ENCODE assay signal across 11 cellular contexts in genomic region chr5:181184845-181185216, GRCh38. TPM values are rescaled to one million over a fixed set of nuclear protein-coding genes. Genes with fewer than 3 reads are reported as not detected.
DNase-seq lines count a peak whose midpoint lies in the region; ATAC-seq, FAIRE-seq and TF ChIP-seq lines count a peak whose summit lies in the region.
"Had no signal": no experiment of that assay in that cellular context is flagged by ENCODE, and none has a peak within 500 bp of the region (broad histone marks: within the 10 kb centered on the region; RNA-seq: fewer than 3 reads in every experiment).

No MANE protein-coding gene starts in this region.

- peaks cover 4% of the 10 kb centered on the region for H3K27me3 Mint-ChIP-seq in activated naive CD8-positive, alpha-beta T cell treated with anti-CD3 and anti-CD28 coated beads, Interleukin-2, amount 10 ng/mL, durations not matched to agents 7 days and 5 days
- H3K27me3 Mint-ChIP-seq in naive B cell, result peaks cover 0 to 8% (median 4%) of the 10 kb centered on the region in 3 donors

- no peak for ATAC-seq in activated naive CD8-positive, alpha-beta T cell treated with anti-CD3 and anti-CD28 coated beads, Interleukin-2, amount 10 ng/mL, durations not matched to agents 7 days and 5 days (ENCODE audit: low read depth)
- ATAC-seq in naive B cell (ENCODE audit: low read depth in 2 of 2), result no peak
- no peak for ATAC-seq in GM19328 (IDR thresholded peaks at IDR 0.05; ENCODE audit: unreplicated experiment)

- no peak for FAIRE-seq in D721Med (lab: Jason Lieb, UNC)

- peak overlapping the region; percentile 59 for H3K4me3 ChIP-seq in HL-60 (replicated peaks; ENCODE audit: insufficient read depth, low read length)
- peak overlapping the region in 1 of 4 donors; percentile 68 for H3K4me3 ChIP-seq in adrenal gland

- no peaks in the 10 kb centered on the region for H3K36me3 Mint-ChIP-seq in activated naive CD8-positive, alpha-beta T cell treated with anti-CD3 and anti-CD28 coated beads, Interleukin-2, amount 10 ng/mL, durations not matched to agents 7 days and 5 days
- H3K36me3 Mint-ChIP-seq in naive B cell, result peaks cover 0 to 7% of the 10 kb centered on the region in 2 donors

- peak overlapping the region; percentile 99 for H3K27ac Mint-ChIP-seq in activated naive CD8-positive, alpha-beta T cell treated with anti-CD3 and anti-CD28 coated beads, Interleukin-2, amount 10 ng/mL, durations not matched to agents 7 days and 5 days
- peak overlapping the region in 1 of 6 donors; percentile 93 for H3K27ac Mint-ChIP-seq in naive B cell

- TF ChIP-seq CTCF in C4-2B (conservative IDR thresholded peaks at IDR 0.05) (no peak), HL-60 (IDR thresholded peaks at IDR 0.05; ENCODE audit: insufficient read depth, low read length) (no peak), D721Med (IDR thresholded peaks at IDR 0.05; ENCODE audit: insufficient read depth, missing control alignments) (no peak), adrenal gland (IDR thresholded peaks at IDR 0.05) (no peak)

- intact Hi-C loops in adrenal gland (cut with DNase I), result loop anchor here (5.0 kb wide), 2 partner anchors 37 to 77 kb away; partner anchors contain the start of genes TRIM41 (in 1 of the 2) and TRIM52 (in 1 of the 2)

- H3K4me3 Mint-ChIP-seq in activated naive CD8-positive, alpha-beta T cell treated with anti-CD3 and anti-CD28 coated beads, Interleukin-2, amount 10 ng/mL, durations not matched to agents 7 days and 5 days, result peak overlapping the region; percentile 98
- peak overlapping the region; percentile 81 to 97 (median 94) for H3K4me3 Mint-ChIP-seq in naive B cell

- H3K4me1 Mint-ChIP-seq in activated naive CD8-positive, alpha-beta T cell treated with anti-CD3 and anti-CD28 coated beads, Interleukin-2, amount 10 ng/mL, durations not matched to agents 7 days and 5 days, result peaks cover 30% of the 10 kb centered on the region
- peaks cover 35 to 49% (median 37%) of the 10 kb centered on the region in 3 donors for H3K4me1 Mint-ChIP-seq in naive B cell

- H3K9me3 Mint-ChIP-seq in activated naive CD8-positive, alpha-beta T cell treated with anti-CD3 and anti-CD28 coated beads, Interleukin-2, amount 10 ng/mL, durations not matched to agents 7 days and 5 days, result no peaks in the 10 kb centered on the region
- peaks cover 0 to 15% (median 0%) of the 10 kb centered on the region in 7 donors for H3K9me3 Mint-ChIP-seq in naive B cell

- H3K4me1 ChIP-seq in adrenal gland (replicated peaks in 1 of 2), result peaks cover 11 to 12% of the 10 kb centered on the region in 2 donors

- H3K9me3 ChIP-seq in adrenal gland (replicated peaks in 1 of 3), result no peaks in the 10 kb centered on the region

- DNase-seq in HL-60 (ENCODE audit: low read depth in 1 of 2, low spot score in 1 of 2) (no peak), naive B cell (no peak), D721Med (ENCODE audit: insufficient read length, low spot score) (no peak), adrenal gland (no peak)
- DNase-seq in activated naive CD8-positive, alpha-beta T cell treated with anti-CD3 and anti-CD28 coated beads, Interleukin-2, amount 10 ng/mL, durations not matched to agents 7 days and 5 days, result no peak
- no peak for DNase-seq in activated effector memory CD4-positive, alpha-beta T cell treated with anti-CD3 and anti-CD28 coated beads, Interleukin-2, amount 50 U/mL, for 16 hours
- DNase-seq: kidney glomerular epithelial cell had no signal

- H3K36me3 ChIP-seq in adrenal gland (replicated peaks in 1 of 2), result no peaks in the 10 kb centered on the region

- H3K27ac ChIP-seq in C4-2B (peak overlapping the region; percentile 66), HL-60 (replicated peaks) (peak overlapping the region; percentile 85), adrenal gland (no peak overlapping the region)

- POLR2A ChIA-PET in activated naive CD8-positive, alpha-beta T cell treated with anti-CD3 and anti-CD28 coated beads, Interleukin-2, amount 10 ng/mL, durations not matched to agents 7 days and 5 days (lab: Charles Lee), result interaction anchor here (1.5 to 2.8 kb wide), 6 partner anchors 13 to 76 kb away, joined by 6 to 34 read pairs (median 15); partner anchors contain the start of genes RACK1, TRIM41 and TRIM52

- H3K27me3 ChIP-seq in HL-60 (ENCODE audit: insufficient read depth, poor library complexity, severe bottlenecking) (no peaks in the 10 kb centered on the region), adrenal gland (no peaks in the 10 kb centered on the region)

- WGBS in adrenal gland, 4 donors, result 79 to 88% (median 86%) methylated on average over 16 of the region's 16 CpGs

- TF ChIP-seq POLR2A in adrenal gland (IDR thresholded peaks at IDR 0.05), result no peak

RNA-seq across cellular contexts. Expression of gene TRIM7, which starts 20.2 kb away (rescaled TPM):
- total RNA-seq in activated naive CD8-positive, alpha-beta T cell treated with anti-CD3 and anti-CD28 coated beads, Interleukin-2, amount 10 ng/mL, durations not matched to agents 7 days and 5 days, result 1 to 10 TPM; 2.5 to 2.6 TPM
- polyA plus RNA-seq in naive B cell (ENCODE audit: low read depth in 6 of 6) (under 1 TPM in 3 of 6 donors, not detected in 3; 0.09 to 0.27 (median 0.24) TPM), adrenal gland (1 to 10 TPM; 2.1 to 5.3 (median 3.4) TPM)
- 1 to 10 TPM in 7 of 8 donors, under 1 TPM in 1; 0.78 to 6.3 (median 4.4) TPM for total RNA-seq in adrenal gland

RNA-seq across cellular contexts. Expression of gene OR2V2, which starts 37.4 kb away (rescaled TPM):
- total RNA-seq in activated naive CD8-positive, alpha-beta T cell treated with anti-CD3 and anti-CD28 coated beads, Interleukin-2, amount 10 ng/mL, durations not matched to agents 7 days and 5 days, result not detected
- polyA plus RNA-seq in naive B cell (ENCODE audit: low read depth in 6 of 6), result not detected
- total RNA-seq in adrenal gland, result not detected
- polyA plus RNA-seq in adrenal gland, result not detected
- total RNA-seq: LHCN-M2; T-helper 1 cell treated with Interleukin-12 subunit alpha and Interleukin-12 subunit beta and Interleukin-4 antibody, amounts not matched to agents 30 ng/mL and 1 ng/mL, for 36 hours had no signal

RNA-seq across cellular contexts. Expression of gene TRIM41, which starts 38.2 kb away (rescaled TPM):
- total RNA-seq in activated naive CD8-positive, alpha-beta T cell treated with anti-CD3 and anti-CD28 coated beads, Interleukin-2, amount 10 ng/mL, durations not matched to agents 7 days and 5 days, result 10 to 100 TPM; 44.5 to 49.7 TPM
- 1 to 10 TPM in 3 of 6 donors, under 1 TPM in 3; 0.40 to 1.6 (median 1.0) TPM for polyA plus RNA-seq in naive B cell (ENCODE audit: low read depth in 6 of 6)
- total RNA-seq in adrenal gland, result 10 to 100 TPM; 15.6 to 41.6 (median 19.6) TPM
- 10 to 100 TPM; 13.3 to 56.2 (median 28.1) TPM for polyA plus RNA-seq in adrenal gland

RNA-seq across cellular contexts. Expression of gene OR2V1, which starts 53.9 kb away (rescaled TPM):
- total RNA-seq in activated naive CD8-positive, alpha-beta T cell treated with anti-CD3 and anti-CD28 coated beads, Interleukin-2, amount 10 ng/mL, durations not matched to agents 7 days and 5 days, result not detected
- polyA plus RNA-seq in naive B cell (ENCODE audit: low read depth in 6 of 6), result not detected
- not detected for total RNA-seq in adrenal gland
- not detected for polyA plus RNA-seq in adrenal gland
- total RNA-seq: LHCN-M2; T-helper 1 cell treated with Interleukin-12 subunit alpha and Interleukin-12 subunit beta and Interleukin-4 antibody, amounts not matched to agents 30 ng/mL and 1 ng/mL, for 36 hours had no signal

RNA-seq across cellular contexts. Expression of gene RACK1, which starts 58.9 kb away (rescaled TPM):
- total RNA-seq in activated naive CD8-positive, alpha-beta T cell treated with anti-CD3 and anti-CD28 coated beads, Interleukin-2, amount 10 ng/mL, durations not matched to agents 7 days and 5 days, result 1,000 to 10,000 TPM; 1,741 to 1,808 TPM
- polyA plus RNA-seq in naive B cell (ENCODE audit: low read depth in 6 of 6) (1,000 to 10,000 TPM; 2,383 to 2,887 (median 2,526) TPM), adrenal gland (1,000 to 10,000 TPM; 1,252 to 2,399 (median 1,718) TPM)
- 1,000 to 10,000 TPM; 1,373 to 3,641 (median 2,189) TPM for total RNA-seq in adrenal gland

Comparison
In these comparisons a context has a peak if more than half of its experiments do, and no peak if none do; other contexts are left out.
1. H3K27ac ChIP-seq: peak in C4-2B (single experiment) and HL-60 (single experiment); none in adrenal gland (0 of 5).